ENCODE assay signal across 18 cellular contexts in the genomic region with DNA sequence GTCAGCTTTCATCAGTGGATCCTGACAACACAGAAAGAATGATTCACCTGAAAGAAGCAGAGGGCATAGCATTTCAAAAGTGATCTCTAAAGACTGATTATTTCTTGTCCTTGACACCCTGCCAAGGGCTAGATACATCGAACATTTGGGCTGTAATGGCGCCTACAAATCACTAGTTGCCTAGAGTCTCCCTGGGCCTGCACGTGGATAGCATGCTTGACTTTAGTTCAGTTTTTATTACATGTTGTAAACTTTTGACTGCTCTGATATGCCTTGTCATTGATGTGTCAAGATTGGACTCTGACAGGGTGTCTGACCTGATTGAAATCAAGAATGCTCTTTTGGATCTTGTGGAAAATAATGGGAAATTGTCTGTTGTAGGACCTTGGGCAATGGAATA.
"Had no signal": no experiment of that assay in that cellular context is flagged by ENCODE, and none has a peak within 500 bp of the region (broad histone marks: within the 10 kb centered on the region; RNA-seq: fewer than 3 reads in every experiment).

No MANE protein-coding gene starts in this region.

- H3K36me3 ChIP-seq: esophagus squamous epithelium, gastroesophageal sphincter, left ventricle myocardium inferior, lower lobe of right lung, stomach, thoracic aorta, transverse colon had no signal

- DNase-seq: effector memory CD8-positive, alpha-beta T cell; esophagus squamous epithelium; foreskin fibroblast; glutamatergic neuron; immature natural killer cell; left ventricle myocardium inferior; lower lobe of right lung; midbrain; posterior cingulate gyrus; stimulated activated CD4-positive, alpha-beta T cell treated with anti-CD3 and anti-CD28 coated beads, Interleukin-12 subunit alpha, Interleukin-12 subunit beta, amount 100 ng/mL, for 4 hours; stimulated activated naive CD4-positive, alpha-beta T cell; stomach; substantia nigra; transverse colon had no signal

- ATAC-seq: effector memory CD8-positive, alpha-beta T cell; gastroesophageal sphincter; lower lobe of right lung; natural killer cell treated with Interleukin-12 subunit alpha and Interleukin-12 subunit beta and Interleukin-15 and Interleukin-18, amount 100 ng/mL, for 72 hours; sciatic nerve had no signal

- H3K9me3 ChIP-seq: esophagus squamous epithelium, gastroesophageal sphincter, left ventricle myocardium inferior, lower lobe of right lung, stomach, thoracic aorta, transverse colon had no signal

- H3K4me1 ChIP-seq: esophagus squamous epithelium, gastroesophageal sphincter, left ventricle myocardium inferior, lower lobe of right lung, stomach, transverse colon had no signal

- H3K27ac ChIP-seq: esophagus squamous epithelium, gastroesophageal sphincter, left ventricle myocardium inferior, lower lobe of right lung, stomach, thoracic aorta, transverse colon had no signal

- H3K27me3 ChIP-seq: esophagus squamous epithelium, gastroesophageal sphincter, stomach, transverse colon had no signal

- H3K4me3 ChIP-seq: esophagus squamous epithelium, gastroesophageal sphincter, left ventricle myocardium inferior, lower lobe of right lung, stomach, thoracic aorta, transverse colon had no signal
